Comparison of ENCODE assay signal across 8 cellular contexts in genomic region chr12:3199551-3200031, GRCh38.
DNase-seq lines count a peak whose midpoint lies in the region; ATAC-seq and TF ChIP-seq lines count a peak whose summit lies in the region.

No MANE protein-coding gene starts in this region.

- H4K20me1 ChIP-seq in SK-N-SH (ENCODE audit: insufficient read depth), result peaks cover 68% of the 10 kb centered on the region

- TF ChIP-seq CTCF in SK-N-SH (IDR thresholded peaks at IDR 0.05) (no peak), retinal pigment epithelial cell (conservative IDR thresholded peaks at IDR 0.05; ENCODE audit: low read depth, low read length) (no peak), GM20000 (IDR thresholded peaks at IDR 0.05; ENCODE audit: extremely low read depth, missing control alignments) (no peak)

- DNase-seq in EL (peak; percentile 38), SK-N-SH (peak; percentile 82), Right ventricle myocardium superior (no peak), retinal pigment epithelial cell (ENCODE audit: low read depth) (no peak), activated gamma-delta T cell (lab: John Stamatoyannopoulos, UW) (no peak), GM20000 (ENCODE audit: low spot score) (no peak), OCI-M1 (lab: John Stamatoyannopoulos, UW) (no peak), NOMO-1 (lab: John Stamatoyannopoulos, UW; ENCODE audit: unreplicated experiment in 2 of 2) (no peak)

- 18% methylated on average over 36 of the region's 45 CpGs for WGBS in SK-N-SH (ENCODE audit: low lambda C conversion rate)

- H3K79me2 ChIP-seq in SK-N-SH (ENCODE audit: insufficient read depth), result no peaks in the 10 kb centered on the region

- H3F3A ChIP-seq in SK-N-SH (replicated peaks; ENCODE audit: insufficient read depth), result no peaks in the 10 kb centered on the region

- H3K36me3 ChIP-seq in SK-N-SH (replicated peaks in 1 of 2; ENCODE audit: control insufficient read depth in 1 of 2, insufficient read depth in 2 of 2, low read length in 1 of 2), result no peaks in the 10 kb centered on the region

- no peak overlapping the region for H3K27ac ChIP-seq in SK-N-SH (ENCODE audit: low read depth in 2 of 2, low read length in 1 of 2)

- H2AFZ ChIP-seq in SK-N-SH (ENCODE audit: low read depth), result no peak overlapping the region

- intact Hi-C loops in Right ventricle myocardium superior (cut with DNase I), result loop anchor here (5.0 to 10.0 kb wide), 2 partner anchors 62 to 125 kb away; partner anchors contain the start of gene TSPAN9

- H3K4me3 ChIP-seq in SK-N-SH (ENCODE audit: low read depth in 2 of 2, low read length in 1 of 2) (peak overlapping the region; percentile 51 to 66), retinal pigment epithelial cell (ENCODE audit: low read length) (peak overlapping the region; percentile 54)

- ATAC-seq in Right ventricle myocardium superior (ENCODE audit: poor library complexity), result peak; percentile 48

- H3K27me3 ChIP-seq in SK-N-SH (ENCODE audit: insufficient read depth), result no peaks in the 10 kb centered on the region

- no peaks in the 10 kb centered on the region for H3K9me3 ChIP-seq in SK-N-SH

- peak overlapping the region; percentile 41; the same call in 1 of the 2 replicates for H3K9ac ChIP-seq in SK-N-SH

- peak overlapping the region; percentile 92 for H3K4me2 ChIP-seq in SK-N-SH

- H3K9me2 ChIP-seq in SK-N-SH, result no peaks in the 10 kb centered on the region

- TF ChIP-seq EP300 in SK-N-SH (IDR thresholded peaks at IDR 0.05; ENCODE audit: borderline replicate concordance in 1 of 2, low read depth in 1 of 2, low read length in 1 of 2), result no peak

- peaks cover 6 to 38% of the 10 kb centered on the region in 2 experiments; a peak in 3 of 4 replicates for H3K4me1 ChIP-seq in SK-N-SH (ENCODE audit: control insufficient read depth in 1 of 2, insufficient read depth in 2 of 2, low read depth in 1 of 2, low read length in 1 of 2)

- POLR2A ChIA-PET in SK-N-SH (lab: Yijun Ruan, JAX), result no interaction called here

- CTCF ChIA-PET in SK-N-SH (lab: Yijun Ruan, JAX), result interaction anchor here (1.1 to 6.1 kb wide), 7 partner anchors 14 to 101 kb away, joined by 3 to 70 read pairs (median 4); no protein-coding TSS in a partner anchor

- TF ChIP-seq RAD21 in SK-N-SH (IDR thresholded peaks at IDR 0.05; ENCODE audit: low read length), result no peak

TF ChIP-seq in SK-N-SH, 30 proteins besides CTCF, POLR2A, EP300 and RAD21:
- TF ChIP-seq TCF12 (IDR thresholded peaks at IDR 0.05) (no peak), MXI1 (IDR thresholded peaks at IDR 0.05; ENCODE audit: low read depth, low read length) (peak; percentile 76), NRF1 (IDR thresholded peaks at IDR 0.05; ENCODE audit: low read depth, low read length) (0 out of 2 replicates have a peak, but pooled peaks have one; percentile 21)
- TF ChIP-seq, protein P1, sequence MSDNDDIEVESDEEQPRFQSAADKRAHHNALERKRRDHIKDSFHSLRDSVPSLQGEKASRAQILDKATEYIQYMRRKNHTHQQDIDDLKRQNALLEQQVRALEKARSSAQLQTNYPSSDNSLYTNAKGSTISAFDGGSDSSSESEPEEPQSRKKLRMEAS (IDR thresholded peaks at IDR 0.05; ENCODE audit: low read depth), result peak; percentile 77

Comparison
In these comparisons a context has a peak if more than half of its experiments do, and no peak if none do; other contexts are left out.
1. DNase-seq: peak in EL (single experiment) and SK-N-SH (single experiment); none in Right ventricle myocardium superior (single experiment), retinal pigment epithelial cell (single experiment), activated gamma-delta T cell (single experiment), GM20000 (single experiment), OCI-M1 (single experiment) and NOMO-1 (0 of 2).